Comparison of ENCODE assay signal across 8 cellular contexts in the genomic region with DNA sequence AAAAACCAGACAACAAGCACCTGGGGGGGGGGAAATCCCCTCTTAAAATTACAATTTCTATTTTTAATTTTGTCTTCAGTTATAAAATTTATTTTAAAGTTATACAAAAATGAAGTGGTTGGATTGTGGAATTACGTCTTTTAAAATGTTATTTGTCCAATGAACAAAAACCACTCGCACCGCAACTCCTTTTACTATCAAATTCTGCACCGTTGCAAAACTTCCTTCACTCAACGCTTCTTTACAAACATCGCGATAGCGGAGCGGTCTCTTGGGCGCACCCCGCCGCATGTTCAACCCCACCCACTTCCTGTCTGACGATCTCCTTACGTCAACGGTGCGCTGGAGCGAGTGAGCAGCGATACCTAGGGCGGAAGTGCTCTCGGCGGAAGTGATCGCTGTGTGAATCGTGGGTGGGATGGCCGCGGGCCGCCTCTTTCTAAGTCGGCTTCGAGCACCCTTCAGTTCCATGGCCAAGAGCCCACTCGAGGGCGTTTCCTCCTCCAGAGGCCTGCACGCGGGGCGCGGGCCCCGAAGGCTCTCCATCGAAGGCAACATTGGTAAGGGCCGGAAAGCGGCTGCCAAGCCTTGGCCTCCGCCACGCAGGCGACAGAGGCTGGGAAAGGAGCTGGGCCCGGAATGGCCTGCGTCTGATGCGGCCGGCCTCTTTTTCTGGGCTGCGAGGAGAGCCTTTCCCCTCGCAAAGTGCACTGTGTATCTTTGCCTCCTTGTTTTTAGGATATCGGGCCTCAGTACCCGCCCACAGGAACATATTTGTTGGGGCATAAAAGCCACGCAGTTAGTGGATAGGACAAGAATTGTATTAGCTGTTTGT. TPM values are rescaled to one million over a fixed set of nuclear protein-coding genes. Genes with fewer than 3 reads are reported as not detected.
DNase-seq lines count a peak whose midpoint lies in the region; ATAC-seq, FAIRE-seq and TF ChIP-seq lines count a peak whose summit lies in the region.

A gene (plus strand): TSS at position 388 of the 835 bp plus-strand sequence. CDS start 31 bp downstream, at position 419.

- no peak for TF ChIP-seq RAD21 in H1 (IDR thresholded peaks at IDR 0.05 in 1 of 2, conservative IDR thresholded peaks at IDR 0.05 in 1 of 2; ENCODE audit: low read depth in 2 of 2, low read length in 2 of 2)

- no peak within 1 kb of the TSS for H2AK5ac ChIP-seq in H1 (ENCODE audit: low read depth, low read length)

- H3K79me1 ChIP-seq in H1 (ENCODE audit: low read depth, low read length): peaks cover 5% of the 10 kb centered on the region

- H3K9ac ChIP-seq in NT2/D1 (ENCODE audit: insufficient read length, low read depth): peak within 1 kb of the TSS; percentile 88
- peak within 1 kb of the TSS; percentile 92 to 96 (median 94) for H3K9ac ChIP-seq in H1 (replicated peaks in 1 of 4; ENCODE audit: extremely low read depth in 1 of 4, low read depth in 3 of 4, low read length in 3 of 4)

- peak within 1 kb of the TSS; percentile 91 for H3K27ac ChIP-seq in H1 (ENCODE audit: low read depth, low read length)

- H3K9me3 Mint-ChIP-seq in activated CD8-positive, alpha-beta memory T cell treated with anti-CD3 and anti-CD28 coated beads, Interleukin-2, amount 10 ng/mL, durations not matched to agents 7 days and 5 days (ENCODE audit: low read depth): no peaks in the 10 kb centered on the region
- H3K9me3 Mint-ChIP-seq in memory B cell: no peaks in the 10 kb centered on the region

- H2BK20ac ChIP-seq in H1 (ENCODE audit: low read length): no peak within 1 kb of the TSS

- H3K23me2 ChIP-seq in H1 (ENCODE audit: low read depth, low read length): no peaks in the 10 kb centered on the region

- H3K27me3 Mint-ChIP-seq in activated CD8-positive, alpha-beta memory T cell treated with anti-CD3 and anti-CD28 coated beads, Interleukin-2, amount 10 ng/mL, durations not matched to agents 7 days and 5 days: no peaks in the 10 kb centered on the region
- H3K27me3 Mint-ChIP-seq in memory B cell: no peaks in the 10 kb centered on the region

- peak within 1 kb of the TSS; percentile 62 for H3K56ac ChIP-seq in H1 (replicated peaks; ENCODE audit: insufficient read length, low read depth, low read length)

- WGBS in H1 (ENCODE audit: extremely low coverage in 1 of 2, insufficient coverage in 1 of 2, insufficient read length in 1 of 2, insufficient replicate concordance in 2 of 2, low coverage in 1 of 2, low lambda C conversion rate in 2 of 2, missing lambda C conversion rate in 1 of 2), 2 experiments: 0% methylated on average over 50 of the region's 50 CpGs; no CpG with 5 or more reads in 1 of the 2 experiments

- H3K4me3 Mint-ChIP-seq in activated CD8-positive, alpha-beta memory T cell treated with anti-CD3 and anti-CD28 coated beads, Interleukin-2, amount 10 ng/mL, durations not matched to agents 7 days and 5 days: peak within 1 kb of the TSS; percentile 87
- H3K4me3 Mint-ChIP-seq in memory B cell: peak within 1 kb of the TSS; percentile 92

- H3K23ac ChIP-seq in H1 (ENCODE audit: insufficient read length): no peak within 1 kb of the TSS

- H3K18ac ChIP-seq in H1 (ENCODE audit: extremely low read depth, low read length): peak within 1 kb of the TSS; percentile 72; the same call in 1 of the 2 replicates

- H4K91ac ChIP-seq in H1 (replicated peaks; ENCODE audit: insufficient read length, low read length): peak within 1 kb of the TSS; percentile 72

- no peak for TF ChIP-seq EP300 in H1 (IDR thresholded peaks at IDR 0.05; ENCODE audit: borderline replicate concordance in 1 of 2, low read depth in 2 of 2, low read length in 2 of 2)

- TF ChIP-seq POLR2A in H1 (IDR thresholded peaks at IDR 0.05; ENCODE audit: control extremely low read depth in 1 of 2, low read depth in 2 of 2, low read length in 2 of 2): peak; percentile 86 to 97

- POLR2A ChIA-PET in H1 (lab: Charles Lee; ENCODE audit: partially characterized antibody): interaction anchor here (0.7 to 1.3 kb wide), 9 partner anchors 8 to 272 kb away, joined by 3 to 6 read pairs (median 3); a partner anchor contains a TSS

- peak; percentile 57 for FAIRE-seq in H1 (lab: Jason Lieb, UNC)

- H3K9me3 ChIP-seq in NT2/D1 (ENCODE audit: insufficient read depth, low read length): no peaks in the 10 kb centered on the region
- H3K9me3 ChIP-seq in H1 (ENCODE audit: insufficient read depth in 2 of 2, low read depth in 1 of 2, low read length in 1 of 2): no peaks in the 10 kb centered on the region

- peak within 1 kb of the TSS; percentile 10 for H3K4ac ChIP-seq in H1 (replicated peaks; ENCODE audit: insufficient read length, low read depth, low read length)

- H3K4me1 ChIP-seq in NT2/D1 (ENCODE audit: insufficient read depth, insufficient read length) (no peaks in the 10 kb centered on the region), H1 (replicated peaks in 1 of 4; ENCODE audit: control insufficient read depth in 3 of 4, insufficient read depth in 4 of 4, low read length in 3 of 4) (peaks cover 0 to 4% (median 1%) of the 10 kb centered on the region in 4 experiments; a peak in 2 of 7 replicates)

- H3K4me1 Mint-ChIP-seq in activated CD8-positive, alpha-beta memory T cell treated with anti-CD3 and anti-CD28 coated beads, Interleukin-2, amount 10 ng/mL, durations not matched to agents 7 days and 5 days: peaks cover 56% of the 10 kb centered on the region
- H3K4me1 Mint-ChIP-seq in memory B cell: peaks cover 29% of the 10 kb centered on the region

- peak within 1 kb of the TSS; percentile 80 for H2BK5ac ChIP-seq in H1 (ENCODE audit: low read depth, low read length)

- CTCF ChIA-PET in activated CD8-positive, alpha-beta memory T cell treated with anti-CD3 and anti-CD28 coated beads, Interleukin-2, amount 10 ng/mL, durations not matched to agents 7 days and 5 days (lab: Charles Lee): interaction anchor here (0.8 to 1.0 kb wide), 2 partner anchors 59 to 98 kb away, joined by 3 to 5 read pairs; a partner anchor contains a TSS
- CTCF ChIA-PET in H1 (lab: Charles Lee; ENCODE audit: partially characterized antibody): interaction anchor here (0.8 to 1.2 kb wide), 5 partner anchors 10 to 323 kb away, joined by 3 to 4 read pairs (median 3); a partner anchor contains a TSS

- peaks cover 20% of the 10 kb centered on the region for H3K36me3 Mint-ChIP-seq in activated CD8-positive, alpha-beta memory T cell treated with anti-CD3 and anti-CD28 coated beads, Interleukin-2, amount 10 ng/mL, durations not matched to agents 7 days and 5 days
- peaks cover 17% of the 10 kb centered on the region for H3K36me3 Mint-ChIP-seq in memory B cell

- no peak for TF ChIP-seq CTCF in H1 (IDR thresholded peaks at IDR 0.05; ENCODE audit: control extremely low read depth in 1 of 3, insufficient read depth in 1 of 3, low read depth in 1 of 3, low read length in 3 of 3)

- no peak within 1 kb of the TSS for H2BK15ac ChIP-seq in H1 (ENCODE audit: low read length)

- H3K27me3 ChIP-seq in NT2/D1 (ENCODE audit: insufficient read depth, insufficient read length): no peaks in the 10 kb centered on the region
- H3K27me3 ChIP-seq in H1 (replicated peaks in 1 of 4; ENCODE audit: control insufficient read depth in 3 of 4, extremely low read depth in 1 of 4, insufficient read depth in 3 of 4, low read length in 3 of 4): no peaks in the 10 kb centered on the region

- peaks cover 13 to 46% of the 10 kb centered on the region in 2 experiments for H3K79me2 ChIP-seq in H1 (ENCODE audit: control insufficient read depth in 1 of 2, insufficient read depth in 2 of 2, low read length in 2 of 2)

- H3K36me3 ChIP-seq in NT2/D1 (ENCODE audit: insufficient read depth, insufficient read length, low read length) (peaks cover 22% of the 10 kb centered on the region), H1 (ENCODE audit: control insufficient read depth in 2 of 4, insufficient read depth in 4 of 4, low read length in 3 of 4) (peaks cover 0 to under 1% (median 0%) of the 10 kb centered on the region in 4 experiments; a peak in 1 of 8 replicates)

- no peak within 1 kb of the TSS for H2BK12ac ChIP-seq in H1 (ENCODE audit: low read depth, low read length)

- H3K4me2 ChIP-seq in H1 (ENCODE audit: insufficient read depth in 1 of 2, low read depth in 2 of 2, low read length in 2 of 2): peak within 1 kb of the TSS; percentile 31 to 68

- H2AFZ ChIP-seq in H1 (ENCODE audit: low read length): 0 out of 2 replicates have a peak within 1 kb of the TSS, but pooled peaks have one; percentile 27

- no peak within 1 kb of the TSS for H3K14ac ChIP-seq in H1 (ENCODE audit: insufficient read length)

- H4K20me1 ChIP-seq in H1 (replicated peaks in 1 of 2; ENCODE audit: control insufficient read depth in 1 of 2, insufficient read depth in 2 of 2, low read length in 2 of 2): peaks cover 0 to 6% of the 10 kb centered on the region in 2 experiments

- ATAC-seq in GM21381 (IDR thresholded peaks at IDR 0.05; ENCODE audit: unreplicated experiment) (peak; percentile 100), memory B cell (ENCODE audit: low read depth) (peak; percentile 98)
- peak; percentile 99 for ATAC-seq in activated CD8-positive, alpha-beta memory T cell treated with anti-CD3 and anti-CD28 coated beads, Interleukin-2, amount 10 ng/mL, durations not matched to agents 7 days and 5 days

- peak within 1 kb of the TSS; percentile 96 for H4K8ac ChIP-seq in H1 (ENCODE audit: extremely low read depth, insufficient read depth, low read length)

- DNase-seq in COR-L47 (lab: John Stamatoyannopoulos, UW) (peak; percentile 98), HUDEP-2 (lab: John Stamatoyannopoulos, UW; ENCODE audit: unreplicated experiment in 76 of 76) (peak in 75 of 76 experiments; percentile 60 to 98 (median 94)), NT2/D1 (ENCODE audit: low read depth, low spot score) (peak; percentile 98), H1 (ENCODE audit: low read depth in 1 of 2, low spot score in 2 of 2) (peak; percentile 87 to 90), memory B cell (ENCODE audit: low spot score in 2 of 2) (peak; percentile 87 to 93)
- peak; percentile 99 for DNase-seq in activated CD8-positive, alpha-beta memory T cell treated with anti-CD3 and anti-CD28 coated beads, Interleukin-2, amount 10 ng/mL, durations not matched to agents 7 days and 5 days
- DNase-seq in stimulated activated CD8-positive, alpha-beta memory T cell treated with anti-CD3 and anti-CD28 coated beads, Interleukin-12 subunit alpha, Interleukin-12 subunit beta, amount 100 ng/mL, for 24 hours (ENCODE audit: extremely low read depth): peak; percentile 90

- H2BK120ac ChIP-seq in H1 (replicated peaks; ENCODE audit: low read depth, low read length): no peak within 1 kb of the TSS

- peak within 1 kb of the TSS; percentile 94 for H3K4me3 ChIP-seq in NT2/D1 (ENCODE audit: insufficient read length, low read depth)
- peak within 1 kb of the TSS; percentile 90 to 97 (median 96) for H3K4me3 ChIP-seq in H1 (ENCODE audit: extremely low read depth in 1 of 4, insufficient read depth in 2 of 4, low read depth in 3 of 4, low read length in 4 of 4)

- peak within 1 kb of the TSS; percentile 94 for H3K27ac Mint-ChIP-seq in activated CD8-positive, alpha-beta memory T cell treated with anti-CD3 and anti-CD28 coated beads, Interleukin-2, amount 10 ng/mL, durations not matched to agents 7 days and 5 days
- peak within 1 kb of the TSS; percentile 98 for H3K27ac Mint-ChIP-seq in memory B cell

- peak within 1 kb of the TSS; percentile 80 for H4K5ac ChIP-seq in H1 (ENCODE audit: insufficient read length, low read depth, low read length)

RNA-seq across cellular contexts. Expression of the gene that starts here (rescaled TPM):
- 10 to 100 TPM; 65.9 to 75.4 TPM for total RNA-seq in activated CD8-positive, alpha-beta memory T cell treated with anti-CD3 and anti-CD28 coated beads, Interleukin-2, amount 10 ng/mL, durations not matched to agents 7 days and 5 days
- 103 and 110 TPM in 2 replicates for total RNA-seq in H1 (2021; fragmentation: NEBNext Ultra II Directional; extraction: Animal tissue kit (Norgen Biotek cat#: 25700))
- 129 and 168 TPM in 2 replicates for polyA plus RNA-seq in H1 (2011; rRNA removed)
- 142 TPM for polyA plus RNA-seq in H1 (2011; cell fraction: cytosol; rRNA removed)
- 137 TPM for polyA plus RNA-seq in H1 (2011; cell fraction: nucleus; rRNA removed)
- 123 to 156 TPM (median 126 TPM) in 4 replicates for polyA plus RNA-seq in H1 (2012, experiment 1 of 2)
- 180 TPM for polyA plus RNA-seq in H1 (2012, experiment 2 of 2)
- polyA plus RNA-seq in H1 (2013, experiment 1 of 2): 154 TPM
- polyA plus RNA-seq in H1 (2013, experiment 2 of 2): 152 TPM
- polyA minus RNA-seq in H1 (2011; rRNA and poly(A)+ RNA removed): 39.0 and 44.6 TPM in 2 replicates
- polyA minus RNA-seq in H1 (2011; cell fraction: cytosol; rRNA and poly(A)+ RNA removed): 37.1 TPM
- polyA minus RNA-seq in H1 (2011; cell fraction: nucleus; rRNA and poly(A)+ RNA removed): 29.5 TPM

Comparison
In these comparisons a context has a peak if more than half of its experiments do, and no peak if none do; other contexts are left out.
1. Peak in every context shown above with its lines: DNase-seq, ATAC-seq, H3K4me3 ChIP-seq and H3K27ac ChIP-seq.